Comparison of ENCODE assay signal across 9 cellular contexts in genomic region chr20:5845686-5846651, GRCh38.
DNase-seq lines count a peak whose midpoint lies in the region; ATAC-seq and TF ChIP-seq lines count a peak whose summit lies in the region.
"Had no signal": no experiment of that assay in that cellular context is flagged by ENCODE, and none has a peak within 500 bp of the region (broad histone marks: within the 10 kb centered on the region; RNA-seq: fewer than 3 reads in every experiment).

No MANE protein-coding gene starts in this region.

- H2AFZ ChIP-seq in mammary epithelial cell (ENCODE audit: low read depth, low read length) (no peak overlapping the region), SK-N-SH (ENCODE audit: low read depth) (no peak overlapping the region), trophoblast cell (ENCODE audit: insufficient read depth, low read length, poor library complexity) (no peak overlapping the region)

- TF ChIP-seq RAD21 in SK-N-SH (IDR thresholded peaks at IDR 0.05; ENCODE audit: low read length), result no peak

- H3K9me3 Mint-ChIP-seq in type B pancreatic cell, result no peaks in the 10 kb centered on the region
- H3K9me3 Mint-ChIP-seq: memory B cell had no signal

- H4K20me1 ChIP-seq in mammary epithelial cell (ENCODE audit: insufficient read depth, low read length) (no peaks in the 10 kb centered on the region), SK-N-SH (ENCODE audit: insufficient read depth) (no peaks in the 10 kb centered on the region; the same call in 1 of the 2 replicates)

- H3F3A ChIP-seq in SK-N-SH (replicated peaks; ENCODE audit: insufficient read depth), result peaks cover 8% of the 10 kb centered on the region

- no peak for DNase-seq in breast epithelium (ENCODE audit: low spot score in 2 of 2)
- no peak for DNase-seq in mammary epithelial cell
- DNase-seq in SK-N-SH, result peak; percentile 38
- DNase-seq in fibroblast of the aortic adventitia (ENCODE audit: low read depth), result peak; percentile 22
- DNase-seq in type B pancreatic cell (ENCODE audit: extremely low spot score, unreplicated experiment), result no peak
- DNase-seq in stimulated activated CD4-positive, alpha-beta T cell treated with anti-CD3 and anti-CD28 coated beads, Interleukin-12 subunit alpha, Interleukin-12 subunit beta, amount 100 ng/mL, for 4 hours, result no peak
- DNase-seq in trophoblast cell, result no peak

- in situ Hi-C loops in mammary epithelial cell (cut with MboI; ENCODE audit: low sequenced_read_pairs in 2 of 2), result no loop called here

- no peak overlapping the region for H2AK5ac ChIP-seq in trophoblast cell (ENCODE audit: low read length)

- no peaks in the 10 kb centered on the region for H3K9me2 ChIP-seq in SK-N-SH

- H3K27ac Mint-ChIP-seq in type B pancreatic cell, result peak overlapping the region; percentile 4
- H3K27ac Mint-ChIP-seq: memory B cell had no signal

- no peak overlapping the region for H4K8ac ChIP-seq in trophoblast cell (ENCODE audit: low read depth, low read length)

- H3K4ac ChIP-seq in trophoblast cell (ENCODE audit: low read depth, low read length), result no peak overlapping the region

- TF ChIP-seq CTCF in breast epithelium (IDR thresholded peaks at IDR 0.05) (no peak), mammary epithelial cell (conservative IDR thresholded peaks at IDR 0.05 in 1 of 2, IDR thresholded peaks at IDR 0.05 in 1 of 2; ENCODE audit: extremely low read depth in 1 of 2, insufficient read depth in 1 of 2, low read depth in 1 of 2, low read length in 2 of 2) (no peak), SK-N-SH (IDR thresholded peaks at IDR 0.05) (no peak), fibroblast of the aortic adventitia (IDR thresholded peaks at IDR 0.05; ENCODE audit: insufficient read depth, low read length) (no peak), type B pancreatic cell (conservative IDR thresholded peaks at IDR 0.05) (no peak)

- H3K4me2 ChIP-seq in mammary epithelial cell (ENCODE audit: insufficient read depth, low read depth, low read length) (no peak overlapping the region), SK-N-SH (no peak overlapping the region; the same call in 1 of the 2 replicates), trophoblast cell (ENCODE audit: low read length) (no peak overlapping the region)

- H2BK12ac ChIP-seq in trophoblast cell (ENCODE audit: low read length), result no peak overlapping the region

- H3K4me1 ChIP-seq in breast epithelium (no peaks in the 10 kb centered on the region), mammary epithelial cell (ENCODE audit: insufficient read depth, low read length) (peaks cover 16% of the 10 kb centered on the region), SK-N-SH (ENCODE audit: control insufficient read depth in 1 of 2, insufficient read depth in 2 of 2, low read depth in 1 of 2, low read length in 1 of 2) (peaks cover 11 to 27% of the 10 kb centered on the region in 2 experiments; a peak in 3 of 4 replicates), trophoblast cell (ENCODE audit: control insufficient read depth in 1 of 2, insufficient read depth in 2 of 2, low read length in 2 of 2) (no peaks in the 10 kb centered on the region)

- no peaks in the 10 kb centered on the region for H3K36me3 ChIP-seq in breast epithelium
- H3K36me3 ChIP-seq in mammary epithelial cell (ENCODE audit: insufficient read depth, low read length), result no peaks in the 10 kb centered on the region
- H3K36me3 ChIP-seq in SK-N-SH (replicated peaks in 1 of 2; ENCODE audit: control insufficient read depth in 1 of 2, insufficient read depth in 2 of 2, low read length in 1 of 2), result no peaks in the 10 kb centered on the region
- no peaks in the 10 kb centered on the region for H3K36me3 ChIP-seq in trophoblast cell (ENCODE audit: control insufficient read depth in 1 of 2, insufficient read depth in 2 of 2, low read length in 2 of 2)

- H2BK5ac ChIP-seq in trophoblast cell (ENCODE audit: low read depth, low read length, poor library complexity), result no peak overlapping the region

- intact Hi-C loops in breast epithelium (cut with DNase I; ENCODE audit: low total_unique reads) (no loop called here), mammary epithelial cell (cut with micrococcal nuclease) (no loop called here)

- H3K79me1 ChIP-seq in trophoblast cell (ENCODE audit: low read length), result no peaks in the 10 kb centered on the region

- H3K36me3 Mint-ChIP-seq in type B pancreatic cell, result no peaks in the 10 kb centered on the region

- H2BK120ac ChIP-seq in trophoblast cell (ENCODE audit: insufficient read depth, low read length, poor library complexity), result no peak overlapping the region

- H3K79me2 ChIP-seq in mammary epithelial cell (ENCODE audit: insufficient read depth, low read length) (no peaks in the 10 kb centered on the region), SK-N-SH (ENCODE audit: insufficient read depth) (no peaks in the 10 kb centered on the region), trophoblast cell (ENCODE audit: control insufficient read depth, insufficient read depth, low read length, poor library complexity) (no peaks in the 10 kb centered on the region)

- H3K27me3 Mint-ChIP-seq in type B pancreatic cell, result no peaks in the 10 kb centered on the region
- H3K27me3 Mint-ChIP-seq: memory B cell had no signal

- no peak for TF ChIP-seq POLR2A in breast epithelium (IDR thresholded peaks at IDR 0.05)

- no peak overlapping the region for H4K12ac ChIP-seq in trophoblast cell (ENCODE audit: low read depth, low read length)

- dilution Hi-C loops in mammary epithelial cell (cut with HindIII; ENCODE audit: low sequenced_read_pairs), result no loop called here

- H4K91ac ChIP-seq in trophoblast cell (ENCODE audit: low read depth, low read length), result no peak overlapping the region

- 69% methylated on average over 12 of the region's 12 CpGs for WGBS in mammary epithelial cell (ENCODE audit: low coverage, missing lambda C conversion rate)
- WGBS in SK-N-SH (ENCODE audit: low lambda C conversion rate), result 59% methylated on average over 12 of the region's 12 CpGs
- WGBS in trophoblast cell (ENCODE audit: extremely low coverage, insufficient coverage, insufficient read length), result no CpG with 5 or more reads among the region's 12 CpGs

- no peak overlapping the region for H3K14ac ChIP-seq in trophoblast cell (ENCODE audit: low read length)

- H3K23ac ChIP-seq in trophoblast cell (ENCODE audit: low read length), result no peak overlapping the region

- no TSS peak for BruUV-seq in mammary epithelial cell (replicated peaks; lab: Mats Ljungman, UMichigan)

- no peak for ATAC-seq in GM18870 (IDR thresholded peaks at IDR 0.05; ENCODE audit: unreplicated experiment)

- peak in 1 of 2 experiments; percentile 79; a peak in 2 of 4 replicates for TF ChIP-seq EP300 in SK-N-SH (IDR thresholded peaks at IDR 0.05; ENCODE audit: borderline replicate concordance in 1 of 2, low read depth in 1 of 2, low read length in 1 of 2)

- peaks cover 23% of the 10 kb centered on the region for H3K4me1 Mint-ChIP-seq in type B pancreatic cell (ENCODE audit: unreplicated experiment)

- POLR2A ChIA-PET in SK-N-SH (lab: Yijun Ruan, JAX), result interaction anchor here (0.6 kb wide), 1 partner anchor 89 kb away, joined by 5 read pairs; no protein-coding TSS in a partner anchor

- no peak overlapping the region for H3K18ac ChIP-seq in trophoblast cell (ENCODE audit: low read length)

- H3K9ac ChIP-seq in mammary epithelial cell (ENCODE audit: insufficient read depth, low read length) (no peak overlapping the region), SK-N-SH (no peak overlapping the region), trophoblast cell (ENCODE audit: low read length) (no peak overlapping the region)

- peak overlapping the region in 1 of 2 donors; percentile 16 for H3K27ac ChIP-seq in breast epithelium
- H3K27ac ChIP-seq in mammary epithelial cell (ENCODE audit: insufficient read depth, low read depth, low read length), result no peak overlapping the region
- H3K27ac ChIP-seq in SK-N-SH (ENCODE audit: low read depth in 2 of 2, low read length in 1 of 2), result peak overlapping the region; percentile 5 to 75; a peak in 3 of 4 replicates
- H3K27ac ChIP-seq in trophoblast cell (ENCODE audit: low read depth, low read length), result no peak overlapping the region

- H3K9me3 ChIP-seq in breast epithelium (no peaks in the 10 kb centered on the region), mammary epithelial cell (replicated peaks; ENCODE audit: insufficient read depth, low read length) (no peaks in the 10 kb centered on the region), SK-N-SH (no peaks in the 10 kb centered on the region), trophoblast cell (ENCODE audit: insufficient read depth, low read depth, low read length) (no peaks in the 10 kb centered on the region)

- CTCF ChIA-PET in mammary epithelial cell (lab: Charles Lee; ENCODE audit: low non-redundant PET), result no interaction called here
- CTCF ChIA-PET in SK-N-SH (lab: Yijun Ruan, JAX), result interaction anchor here (0.7 to 1.0 kb wide), 2 partner anchors 10 to 276 kb away, joined by 3 read pairs; no protein-coding TSS in a partner anchor

- H3K4me3 Mint-ChIP-seq in type B pancreatic cell, result peak overlapping the region; percentile 7
- H3K4me3 Mint-ChIP-seq: memory B cell had no signal

- H3K4me3 ChIP-seq in breast epithelium (peak overlapping the region in 2 of 3 donors; percentile 3 to 21), mammary epithelial cell (replicated peaks in 1 of 3; ENCODE audit: insufficient read depth in 1 of 3, low read depth in 2 of 3, low read length in 3 of 3) (no peak overlapping the region), SK-N-SH (ENCODE audit: low read depth in 2 of 2, low read length in 1 of 2) (no peak overlapping the region), fibroblast of the aortic adventitia (ENCODE audit: low read depth, low read length) (no peak overlapping the region), trophoblast cell (ENCODE audit: low read depth, low read length) (no peak overlapping the region)

- H3K27me3 ChIP-seq in breast epithelium (no peaks in the 10 kb centered on the region), mammary epithelial cell (ENCODE audit: insufficient read depth, low read length) (no peaks in the 10 kb centered on the region), SK-N-SH (ENCODE audit: insufficient read depth) (no peaks in the 10 kb centered on the region), trophoblast cell (ENCODE audit: insufficient read depth, low read length) (no peaks in the 10 kb centered on the region)

TF ChIP-seq in SK-N-SH, 30 proteins besides CTCF, POLR2A, EP300 and RAD21 (continues in another document):
- no peak for TF ChIP-seq POLR2AphosphoS5 (IDR thresholded peaks at IDR 0.05; ENCODE audit: low read depth, low read length)

Comparison
In these comparisons a context has a peak if more than half of its experiments do, and no peak if none do; other contexts are left out.
1. H3K4me3 ChIP-seq: peak in breast epithelium (2 of 3); none in mammary epithelial cell (0 of 3), SK-N-SH (0 of 2), fibroblast of the aortic adventitia (single experiment) and trophoblast cell (single experiment).
2. DNase-seq: peak in SK-N-SH (single experiment) and fibroblast of the aortic adventitia (single experiment); none in breast epithelium (0 of 2), mammary epithelial cell (single experiment), type B pancreatic cell (single experiment), stimulated activated CD4-positive, alpha-beta T cell treated with anti-CD3 and anti-CD28 coated beads, Interleukin-12 subunit alpha, Interleukin-12 subunit beta, amount 100 ng/mL, for 4 hours (single experiment) and trophoblast cell (0 of 2).
3. H3K27ac ChIP-seq: peak in SK-N-SH (2 of 2); none in mammary epithelial cell (single experiment) and trophoblast cell (single experiment).